8 cellular contexts compared by ENCODE assay signal in the genomic region with DNA sequence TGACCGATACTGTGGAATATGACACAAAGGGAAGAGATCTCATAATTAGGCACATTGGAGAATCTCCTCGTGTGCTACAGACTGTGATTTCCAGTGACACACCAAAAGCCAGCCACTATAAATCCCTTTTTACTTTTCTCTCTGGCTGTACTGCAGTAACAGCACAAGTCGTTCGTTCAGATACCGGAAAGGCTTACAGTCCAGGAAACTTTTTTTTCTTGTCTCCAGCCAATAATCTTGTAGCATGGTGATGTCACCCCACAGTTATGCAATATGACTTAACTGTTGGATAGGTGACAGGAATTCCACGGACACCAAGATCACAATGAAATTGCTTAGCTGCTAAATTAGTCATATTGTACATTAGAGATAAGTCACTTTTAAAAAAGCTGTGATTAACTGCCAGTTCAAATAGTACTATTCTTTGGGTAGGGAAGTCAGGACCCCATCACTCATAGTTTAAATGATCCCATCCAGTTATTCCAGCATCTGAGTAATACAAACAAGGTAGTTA. TPM values are rescaled to one million over a fixed set of nuclear protein-coding genes. Genes with fewer than 3 reads are reported as not detected.
DNase-seq lines count a peak whose midpoint lies in the region; ATAC-seq, FAIRE-seq and TF ChIP-seq lines count a peak whose summit lies in the region.

No MANE protein-coding gene starts in this region.

- no peaks in the 10 kb centered on the region for H3K9me2 ChIP-seq in hepatocyte (replicated peaks; ENCODE audit: insufficient read depth)

- no peaks in the 10 kb centered on the region for H3K9me3 ChIP-seq in ascending aorta
- no peaks in the 10 kb centered on the region for H3K9me3 ChIP-seq in hepatocyte (ENCODE audit: low read depth)
- no peaks in the 10 kb centered on the region for H3K9me3 ChIP-seq in small intestine (ENCODE audit: control insufficient read depth, low read depth)

- no peak for ATAC-seq in activated CD4-positive, CD25-positive, alpha-beta regulatory T cell treated with anti-CD3 and anti-CD28 coated beads, Interleukin-2, amount 50 U/mL, for 24 hours
- ATAC-seq in activated naive CD8-positive, alpha-beta T cell treated with anti-CD3 and anti-CD28 coated beads, Interleukin-2, amount 50 U/mL, for 24 hours = no peak
- no peak for ATAC-seq in HG03520 (IDR thresholded peaks at IDR 0.05; ENCODE audit: unreplicated experiment)

- H3K4me1 ChIP-seq in ascending aorta = peaks cover 0 to 11% of the 10 kb centered on the region in 2 donors
- H3K4me1 ChIP-seq in hepatocyte (ENCODE audit: insufficient read depth) = peaks cover 35% of the 10 kb centered on the region
- H3K4me1 ChIP-seq in small intestine (ENCODE audit: control insufficient read depth in 2 of 2, insufficient read depth in 1 of 2, low read depth in 1 of 2, low read length in 1 of 2) = peaks cover 0 to 2% of the 10 kb centered on the region in 2 donors

- H3K36me3 ChIP-seq in ascending aorta (no peaks in the 10 kb centered on the region), hepatocyte (replicated peaks; ENCODE audit: insufficient read depth, low read depth) (no peaks in the 10 kb centered on the region), small intestine (ENCODE audit: control insufficient read depth in 2 of 2, insufficient read depth in 2 of 2, low read length in 2 of 2) (no peaks in the 10 kb centered on the region)

- H3K27me3 Mint-ChIP-seq in activated naive CD8-positive, alpha-beta T cell treated with anti-CD3 and anti-CD28 coated beads, Interleukin-2, amount 50 U/mL, for 24 hours = no peaks in the 10 kb centered on the region

- H3K36me3 Mint-ChIP-seq in activated naive CD8-positive, alpha-beta T cell treated with anti-CD3 and anti-CD28 coated beads, Interleukin-2, amount 50 U/mL, for 24 hours (ENCODE audit: low read depth) = no peaks in the 10 kb centered on the region

- no peaks in the 10 kb centered on the region for H4K20me1 ChIP-seq in hepatocyte (ENCODE audit: insufficient read depth, poor library complexity, severe bottlenecking)

- DNase-seq in HS-5 (ENCODE audit: low read depth) = peak; percentile 100
- peak in 1 of 2 donors; percentile 89 for DNase-seq in ascending aorta (ENCODE audit: low spot score in 2 of 2)
- DNase-seq in hepatocyte (ENCODE audit: low spot score) = peak; percentile 92
- peak; percentile 97 for DNase-seq in small intestine
- DNase-seq in activated naive CD8-positive, alpha-beta T cell treated with anti-CD3 and anti-CD28 coated beads, Interleukin-2, amount 50 U/mL, for 24 hours = no peak
- no peak for DNase-seq in NCI-H1694 (lab: John Stamatoyannopoulos, UW)

- intact Hi-C loops in ascending aorta (cut with DNase I) = loop anchor here (1.0 to 5.0 kb wide), 6 partner anchors 23 to 175 kb away; a partner anchor contains a TSS

- WGBS in hepatocyte (ENCODE audit: low lambda C conversion rate, missing lambda C conversion rate) = 20% methylated on average over 6 of the region's 6 CpGs
- WGBS in small intestine, 3 donors = 10 to 27% (median 24%) methylated on average over 6 of the region's 6 CpGs

- no peak overlapping the region for H2AFZ ChIP-seq in hepatocyte

- TF ChIP-seq CTCF in ascending aorta (IDR thresholded peaks at IDR 0.05) (no peak), hepatocyte (IDR thresholded peaks at IDR 0.05; ENCODE audit: poor library complexity) (no peak)

- no peak overlapping the region for H3K27ac Mint-ChIP-seq in activated naive CD8-positive, alpha-beta T cell treated with anti-CD3 and anti-CD28 coated beads, Interleukin-2, amount 50 U/mL, for 24 hours

- no peaks in the 10 kb centered on the region for H3K4me1 Mint-ChIP-seq in activated naive CD8-positive, alpha-beta T cell treated with anti-CD3 and anti-CD28 coated beads, Interleukin-2, amount 50 U/mL, for 24 hours

- no peaks in the 10 kb centered on the region for H3K9me3 Mint-ChIP-seq in activated naive CD8-positive, alpha-beta T cell treated with anti-CD3 and anti-CD28 coated beads, Interleukin-2, amount 50 U/mL, for 24 hours

- no peak overlapping the region for H3K4me3 Mint-ChIP-seq in activated naive CD8-positive, alpha-beta T cell treated with anti-CD3 and anti-CD28 coated beads, Interleukin-2, amount 50 U/mL, for 24 hours

- FAIRE-seq in small intestine (lab: Jason Lieb, UNC) = no peak

- H3K27ac ChIP-seq in ascending aorta = peak overlapping the region; percentile 72 to 83
- H3K27ac ChIP-seq in hepatocyte = peak overlapping the region; percentile 87
- peak overlapping the region; percentile 71 to 85 for H3K27ac ChIP-seq in small intestine (ENCODE audit: low read depth in 1 of 2, low read length in 1 of 2)

- H3K27me3 ChIP-seq in ascending aorta (no peaks in the 10 kb centered on the region), hepatocyte (no peaks in the 10 kb centered on the region), small intestine (ENCODE audit: control insufficient read depth in 2 of 2, insufficient read depth in 2 of 2, low read length in 2 of 2) (no peaks in the 10 kb centered on the region)

- H3K4me2 ChIP-seq in hepatocyte = peak overlapping the region; percentile 69

- H3K4me3 ChIP-seq in ascending aorta (peak overlapping the region; percentile 34 to 49), hepatocyte (no peak overlapping the region), small intestine (ENCODE audit: low read depth in 1 of 2, low read length in 2 of 2) (peak overlapping the region in 1 of 2 donors; percentile 39)

- no peaks in the 10 kb centered on the region for H3K79me2 ChIP-seq in hepatocyte

RNA-seq across cellular contexts. Expression of a gene that starts 36.3 kb away (rescaled TPM):
- total RNA-seq in ascending aorta = 17.9 TPM
- total RNA-seq in hepatocyte = 25.0 and 34.9 TPM in 2 replicates
- polyA plus RNA-seq in hepatocyte = 36.9 and 38.8 TPM in 2 replicates
- 1 to 10 TPM; 5.9 to 8.5 (median 6.5) TPM for polyA plus RNA-seq in small intestine

Comparison
In these comparisons a context has a peak if more than half of its experiments do, and no peak if none do; other contexts are left out.
1. DNase-seq: peak in HS-5 (single experiment), hepatocyte (single experiment) and small intestine (single experiment); none in activated naive CD8-positive, alpha-beta T cell treated with anti-CD3 and anti-CD28 coated beads, Interleukin-2, amount 50 U/mL, for 24 hours (single experiment) and NCI-H1694 (single experiment).
2. Peak in every context shown above with its lines, with median percentiles within 50 percentile points of each other: H3K27ac ChIP-seq.